In the genomic region with DNA sequence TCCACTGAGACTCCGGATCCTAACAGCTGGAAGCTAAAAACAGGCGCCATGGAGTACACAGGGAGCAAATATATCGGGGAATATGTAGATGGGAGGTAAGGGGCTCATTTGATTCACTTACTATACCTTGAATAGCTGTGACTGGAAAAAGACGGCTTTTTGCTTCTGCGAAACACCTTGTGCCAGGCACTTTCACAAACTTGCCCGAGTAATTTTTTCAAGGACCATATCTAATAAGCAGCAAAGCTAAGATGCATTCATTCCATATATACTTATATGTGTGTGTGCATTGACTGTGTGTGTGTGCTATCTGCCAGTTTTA, we compare ENCODE assay signal across 1 cellular context.
TF ChIP-seq lines count a peak whose summit lies in the region.

No MANE protein-coding gene starts in this region.

TF ChIP-seq in GM23338, 12 proteins besides CTCF, POLR2A, EP300 and RAD21:
- TF ChIP-seq, protein P1, sequence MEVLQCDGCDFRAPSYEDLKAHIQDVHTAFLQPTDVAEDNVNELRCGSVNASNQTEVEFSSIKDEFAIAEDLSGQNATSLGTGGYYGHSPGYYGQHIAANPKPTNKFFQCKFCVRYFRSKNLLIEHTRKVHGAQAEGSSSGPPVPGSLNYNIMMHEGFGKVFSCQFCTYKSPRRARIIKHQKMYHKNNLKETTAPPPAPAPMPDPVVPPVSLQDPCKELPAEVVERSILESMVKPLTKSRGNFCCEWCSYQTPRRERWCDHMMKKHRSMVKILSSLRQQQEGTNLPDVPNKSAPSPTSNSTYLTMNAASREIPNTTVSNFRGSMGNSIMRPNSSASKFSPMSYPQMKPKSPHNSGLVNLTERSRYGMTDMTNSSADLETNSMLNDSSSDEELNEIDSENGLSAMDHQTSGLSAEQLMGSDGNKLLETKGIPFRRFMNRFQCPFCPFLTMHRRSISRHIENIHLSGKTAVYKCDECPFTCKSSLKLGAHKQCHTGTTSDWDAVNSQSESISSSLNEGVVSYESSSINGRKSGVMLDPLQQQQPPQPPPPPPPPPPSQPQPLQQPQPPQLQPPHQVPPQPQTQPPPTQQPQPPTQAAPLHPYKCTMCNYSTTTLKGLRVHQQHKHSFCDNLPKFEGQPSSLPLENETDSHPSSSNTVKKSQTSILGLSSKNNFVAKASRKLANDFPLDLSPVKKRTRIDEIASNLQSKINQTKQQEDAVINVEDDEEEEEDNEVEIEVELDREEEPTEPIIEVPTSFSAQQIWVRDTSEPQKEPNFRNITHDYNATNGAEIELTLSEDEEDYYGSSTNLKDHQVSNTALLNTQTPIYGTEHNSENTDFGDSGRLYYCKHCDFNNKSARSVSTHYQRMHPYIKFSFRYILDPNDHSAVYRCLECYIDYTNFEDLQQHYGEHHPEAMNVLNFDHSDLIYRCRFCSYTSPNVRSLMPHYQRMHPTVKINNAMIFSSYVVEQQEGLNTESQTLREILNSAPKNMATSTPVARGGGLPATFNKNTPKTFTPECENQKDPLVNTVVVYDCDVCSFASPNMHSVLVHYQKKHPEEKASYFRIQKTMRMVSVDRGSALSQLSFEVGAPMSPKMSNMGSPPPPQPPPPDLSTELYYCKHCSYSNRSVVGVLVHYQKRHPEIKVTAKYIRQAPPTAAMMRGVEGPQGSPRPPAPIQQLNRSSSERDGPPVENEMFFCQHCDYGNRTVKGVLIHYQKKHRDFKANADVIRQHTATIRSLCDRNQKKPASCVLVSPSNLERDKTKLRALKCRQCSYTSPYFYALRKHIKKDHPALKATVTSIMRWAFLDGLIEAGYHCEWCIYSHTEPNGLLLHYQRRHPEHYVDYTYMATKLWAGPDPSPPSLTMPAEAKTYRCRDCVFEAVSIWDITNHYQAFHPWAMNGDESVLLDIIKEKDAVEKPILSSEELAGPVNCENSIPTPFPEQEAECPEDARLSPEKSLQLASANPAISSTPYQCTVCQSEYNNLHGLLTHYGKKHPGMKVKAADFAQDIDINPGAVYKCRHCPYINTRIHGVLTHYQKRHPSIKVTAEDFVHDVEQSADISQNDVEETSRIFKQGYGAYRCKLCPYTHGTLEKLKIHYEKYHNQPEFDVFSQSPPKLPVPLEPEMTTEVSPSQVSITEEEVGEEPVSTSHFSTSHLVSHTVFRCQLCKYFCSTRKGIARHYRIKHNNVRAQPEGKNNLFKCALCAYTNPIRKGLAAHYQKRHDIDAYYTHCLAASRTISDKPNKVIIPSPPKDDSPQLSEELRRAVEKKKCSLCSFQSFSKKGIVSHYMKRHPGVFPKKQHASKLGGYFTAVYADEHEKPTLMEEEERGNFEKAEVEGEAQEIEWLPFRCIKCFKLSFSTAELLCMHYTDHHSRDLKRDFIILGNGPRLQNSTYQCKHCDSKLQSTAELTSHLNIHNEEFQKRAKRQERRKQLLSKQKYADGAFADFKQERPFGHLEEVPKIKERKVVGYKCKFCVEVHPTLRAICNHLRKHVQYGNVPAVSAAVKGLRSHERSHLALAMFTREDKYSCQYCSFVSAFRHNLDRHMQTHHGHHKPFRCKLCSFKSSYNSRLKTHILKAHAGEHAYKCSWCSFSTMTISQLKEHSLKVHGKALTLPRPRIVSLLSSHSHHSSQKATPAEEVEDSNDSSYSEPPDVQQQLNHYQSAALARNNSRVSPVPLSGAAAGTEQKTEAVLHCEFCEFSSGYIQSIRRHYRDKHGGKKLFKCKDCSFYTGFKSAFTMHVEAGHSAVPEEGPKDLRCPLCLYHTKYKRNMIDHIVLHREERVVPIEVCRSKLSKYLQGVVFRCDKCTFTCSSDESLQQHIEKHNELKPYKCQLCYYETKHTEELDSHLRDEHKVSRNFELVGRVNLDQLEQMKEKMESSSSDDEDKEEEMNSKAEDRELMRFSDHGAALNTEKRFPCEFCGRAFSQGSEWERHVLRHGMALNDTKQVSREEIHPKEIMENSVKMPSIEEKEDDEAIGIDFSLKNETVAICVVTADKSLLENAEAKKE (CRISPR knock-in tag; IDR thresholded peaks at IDR 0.05), result no peak
- TF ChIP-seq EZH2 (IDR thresholded peaks at IDR 0.05; ENCODE audit: low read depth, unreplicated experiment) (no peak), JUNB (IDR thresholded peaks at IDR 0.05; ENCODE audit: unreplicated experiment) (no peak), ZNF331 (CRISPR knock-in tag; IDR thresholded peaks at IDR 0.05; ENCODE audit: low read depth) (no peak), ZNF114 (CRISPR knock-in tag; IDR thresholded peaks at IDR 0.05) (no peak), STAT1 (IDR thresholded peaks at IDR 0.05; ENCODE audit: unreplicated experiment) (no peak), EZH2phosphoT487 (IDR thresholded peaks at IDR 0.05; ENCODE audit: unreplicated experiment) (no peak), CREB1 (CRISPR knock-in tag; IDR thresholded peaks at IDR 0.05; ENCODE audit: low read depth) (no peak)
- TF ChIP-seq, protein P2, sequence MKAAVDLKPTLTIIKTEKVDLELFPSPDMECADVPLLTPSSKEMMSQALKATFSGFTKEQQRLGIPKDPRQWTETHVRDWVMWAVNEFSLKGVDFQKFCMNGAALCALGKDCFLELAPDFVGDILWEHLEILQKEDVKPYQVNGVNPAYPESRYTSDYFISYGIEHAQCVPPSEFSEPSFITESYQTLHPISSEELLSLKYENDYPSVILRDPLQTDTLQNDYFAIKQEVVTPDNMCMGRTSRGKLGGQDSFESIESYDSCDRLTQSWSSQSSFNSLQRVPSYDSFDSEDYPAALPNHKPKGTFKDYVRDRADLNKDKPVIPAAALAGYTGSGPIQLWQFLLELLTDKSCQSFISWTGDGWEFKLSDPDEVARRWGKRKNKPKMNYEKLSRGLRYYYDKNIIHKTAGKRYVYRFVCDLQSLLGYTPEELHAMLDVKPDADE (IDR thresholded peaks at IDR 0.05), result no peak
- TF ChIP-seq, protein P3, sequence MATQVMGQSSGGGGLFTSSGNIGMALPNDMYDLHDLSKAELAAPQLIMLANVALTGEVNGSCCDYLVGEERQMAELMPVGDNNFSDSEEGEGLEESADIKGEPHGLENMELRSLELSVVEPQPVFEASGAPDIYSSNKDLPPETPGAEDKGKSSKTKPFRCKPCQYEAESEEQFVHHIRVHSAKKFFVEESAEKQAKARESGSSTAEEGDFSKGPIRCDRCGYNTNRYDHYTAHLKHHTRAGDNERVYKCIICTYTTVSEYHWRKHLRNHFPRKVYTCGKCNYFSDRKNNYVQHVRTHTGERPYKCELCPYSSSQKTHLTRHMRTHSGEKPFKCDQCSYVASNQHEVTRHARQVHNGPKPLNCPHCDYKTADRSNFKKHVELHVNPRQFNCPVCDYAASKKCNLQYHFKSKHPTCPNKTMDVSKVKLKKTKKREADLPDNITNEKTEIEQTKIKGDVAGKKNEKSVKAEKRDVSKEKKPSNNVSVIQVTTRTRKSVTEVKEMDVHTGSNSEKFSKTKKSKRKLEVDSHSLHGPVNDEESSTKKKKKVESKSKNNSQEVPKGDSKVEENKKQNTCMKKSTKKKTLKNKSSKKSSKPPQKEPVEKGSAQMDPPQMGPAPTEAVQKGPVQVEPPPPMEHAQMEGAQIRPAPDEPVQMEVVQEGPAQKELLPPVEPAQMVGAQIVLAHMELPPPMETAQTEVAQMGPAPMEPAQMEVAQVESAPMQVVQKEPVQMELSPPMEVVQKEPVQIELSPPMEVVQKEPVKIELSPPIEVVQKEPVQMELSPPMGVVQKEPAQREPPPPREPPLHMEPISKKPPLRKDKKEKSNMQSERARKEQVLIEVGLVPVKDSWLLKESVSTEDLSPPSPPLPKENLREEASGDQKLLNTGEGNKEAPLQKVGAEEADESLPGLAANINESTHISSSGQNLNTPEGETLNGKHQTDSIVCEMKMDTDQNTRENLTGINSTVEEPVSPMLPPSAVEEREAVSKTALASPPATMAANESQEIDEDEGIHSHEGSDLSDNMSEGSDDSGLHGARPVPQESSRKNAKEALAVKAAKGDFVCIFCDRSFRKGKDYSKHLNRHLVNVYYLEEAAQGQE (IDR thresholded peaks at IDR 0.05; ENCODE audit: unreplicated experiment), result no peak
TF ChIP-seq in GM23338: peak in this region for 0.
